8 cellular contexts compared by ENCODE assay signal in the genomic region with DNA sequence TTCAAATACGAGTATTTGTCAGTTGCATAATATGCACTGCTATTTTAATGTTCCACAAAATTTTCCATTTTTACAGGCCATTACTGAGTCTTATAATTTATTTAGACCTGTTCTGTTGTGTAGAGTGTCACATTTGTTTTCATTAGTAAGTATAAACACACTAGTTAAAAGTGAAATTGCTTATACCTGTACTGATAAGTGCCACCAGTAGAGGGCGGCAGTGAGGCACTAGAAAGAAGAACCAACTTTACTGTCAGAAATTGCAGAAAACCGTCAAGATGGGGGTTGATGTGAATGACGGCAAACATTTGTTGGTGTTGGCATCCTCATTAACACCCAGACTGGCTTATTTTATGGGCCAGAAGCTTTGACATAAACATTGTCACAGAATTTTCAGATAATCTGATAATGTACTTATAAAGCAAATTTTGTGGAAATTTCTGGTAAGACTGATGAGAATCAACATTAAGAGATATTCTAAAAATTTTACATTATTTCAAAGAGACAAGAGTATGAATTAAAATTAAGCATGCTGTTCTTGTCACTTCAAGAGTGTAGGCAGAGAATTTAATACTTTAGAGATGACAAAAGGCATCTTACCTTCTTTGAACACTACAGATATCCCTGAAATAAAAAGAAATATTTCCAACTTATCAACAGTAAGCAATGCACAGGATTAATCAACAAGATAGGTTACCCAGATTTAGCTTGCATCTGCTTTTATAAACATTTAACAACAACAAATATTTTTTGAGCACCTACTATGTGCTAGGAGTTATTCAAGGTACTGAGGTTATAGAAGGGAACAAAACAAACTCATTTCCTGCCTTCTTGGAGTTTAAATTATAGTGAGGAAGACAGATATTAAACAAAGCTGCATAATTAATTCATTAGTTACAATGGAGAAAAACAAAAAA. TPM values are rescaled to one million over a fixed set of nuclear protein-coding genes. Genes with fewer than 3 reads are reported as not detected.
DNase-seq lines count a peak whose midpoint lies in the region; ATAC-seq lines count a peak whose summit lies in the region.

No MANE protein-coding gene starts in this region.

- in situ Hi-C loops in G401 (cut with HindIII; ENCODE audit: low sequenced_read_pairs) = no loop called here

- ATAC-seq in left ventricle myocardium superior (peak; percentile 25), GM19324 (IDR thresholded peaks at IDR 0.05; ENCODE audit: low FRiP score, unreplicated experiment) (no peak)

- intact Hi-C loops in left ventricle myocardium superior (cut with micrococcal nuclease) = no loop called here

- DNase-seq in G401 (ENCODE audit: low spot score) (peak; percentile 57), Kasumi-1 (lab: John Stamatoyannopoulos, UW) (peak; percentile 79 to 82), SW480 (ENCODE audit: low spot score) (peak; percentile 22), left ventricle myocardium superior (peak; percentile 64), skeletal muscle cell (ENCODE audit: low read depth) (peak; percentile 10), NCI-H2107 (lab: John Stamatoyannopoulos, UW) (no peak)
- DNase-seq in activated naive CD8-positive, alpha-beta T cell treated with anti-CD3 and anti-CD28 coated beads, Interleukin-2, amount 50 U/mL, for 16 hours (ENCODE audit: low read depth, low spot score) = peak; percentile 59

- H3K4me3 ChIP-seq in skeletal muscle cell (ENCODE audit: low read depth, low read length) = no peak overlapping the region

RNA-seq across cellular contexts. Expression of a gene that starts 24.9 kb away (rescaled TPM):
- not detected in 2 replicates for total RNA-seq in G401 (2014; rRNA removed; shearing (Covaris generic))
- 5.1 TPM for total RNA-seq in left ventricle myocardium superior

RNA-seq across cellular contexts. Expression of a gene that starts 36.3 kb away (rescaled TPM):
- 0.62 and 7.0 TPM in 2 replicates for total RNA-seq in G401 (2014; rRNA removed; shearing (Covaris generic))
- total RNA-seq in left ventricle myocardium superior = 32.2 TPM
